In genomic region chr20:56924316-56924975, GRCh38 we compare ENCODE assay signal across 13 cellular contexts.
DNase-seq lines count a peak whose midpoint lies in the region; ATAC-seq, FAIRE-seq and TF ChIP-seq lines count a peak whose summit lies in the region.
"Had no signal": no experiment of that assay in that cellular context is flagged by ENCODE, and none has a peak within 500 bp of the region (broad histone marks: within the 10 kb centered on the region; RNA-seq: fewer than 3 reads in every experiment).

No MANE protein-coding gene starts in this region.

- no peak overlapping the region for H3K18ac ChIP-seq in neuronal stem cell (ENCODE audit: low read length)

- H3K36me3 Mint-ChIP-seq in astrocyte (ENCODE audit: low read depth, unreplicated experiment), result no peaks in the 10 kb centered on the region
- H3K36me3 Mint-ChIP-seq in activated T-cell treated with anti-CD3 and anti-CD28 coated beads, Interleukin-2, amount 50 U/mL, for 4 hours (ENCODE audit: insufficient read depth), result no peaks in the 10 kb centered on the region
- H3K36me3 Mint-ChIP-seq: CD8-positive, alpha-beta T cell had no signal

- H3K27ac ChIP-seq in astrocyte (ENCODE audit: low read depth, low read length) (no peak overlapping the region), iPS DF 6.9 (ENCODE audit: low read length) (no peak overlapping the region), neuronal stem cell (replicated peaks; ENCODE audit: low read length) (no peak overlapping the region)
- H3K27ac ChIP-seq: thyroid gland had no signal

- peak overlapping the region; percentile 74 for H3K4me2 ChIP-seq in astrocyte (ENCODE audit: low read length)
- peak overlapping the region; percentile 18 for H3K4me2 ChIP-seq in neuronal stem cell (ENCODE audit: insufficient read depth, low read length, poor library complexity, severe bottlenecking)

- no peaks in the 10 kb centered on the region for H3K9me3 Mint-ChIP-seq in astrocyte (ENCODE audit: unreplicated experiment)
- no peaks in the 10 kb centered on the region for H3K9me3 Mint-ChIP-seq in activated T-cell treated with anti-CD3 and anti-CD28 coated beads, Interleukin-2, amount 50 U/mL, for 4 hours
- H3K9me3 Mint-ChIP-seq: CD8-positive, alpha-beta T cell had no signal

- DNase-seq in H7 (no peak), astrocyte (ENCODE audit: low read depth) (no peak), iPS DF 6.9 (ENCODE audit: low read depth, low spot score) (no peak), neuronal stem cell (ENCODE audit: low spot score) (peak; percentile 38), retina (no peak), GM20000 (ENCODE audit: low spot score) (no peak)
- DNase-seq in activated T-cell treated with anti-CD3 and anti-CD28 coated beads, Interleukin-2, amount 50 U/mL, for 4 hours, result no peak
- DNase-seq: activated effector memory CD4-positive, alpha-beta T cell treated with Interleukin-2 at 50 U/mL for 16 hours; CD8-positive, alpha-beta T cell; NCI-H1092 treated with DMSO at 0.1 percent for 48 hours; NCI-H510A treated with DMSO at 0.1 percent for 48 hours; thyroid gland had no signal

- H3K9me3 ChIP-seq in astrocyte (ENCODE audit: insufficient read depth, low read depth, low read length) (peaks cover 3% of the 10 kb centered on the region), iPS DF 6.9 (ENCODE audit: control insufficient read depth, insufficient read depth, low read length) (no peaks in the 10 kb centered on the region), neuronal stem cell (replicated peaks in 1 of 2; ENCODE audit: control insufficient read depth in 2 of 2, insufficient read depth in 1 of 2, low read depth in 1 of 2, low read length in 2 of 2) (peaks cover 0 to 2% of the 10 kb centered on the region in 2 donors)
- H3K9me3 ChIP-seq: thyroid gland had no signal

- peak overlapping the region; percentile 75 for H3K4me3 Mint-ChIP-seq in astrocyte (ENCODE audit: unreplicated experiment)
- H3K4me3 Mint-ChIP-seq in activated T-cell treated with anti-CD3 and anti-CD28 coated beads, Interleukin-2, amount 50 U/mL, for 4 hours, result no peak overlapping the region
- H3K4me3 Mint-ChIP-seq: CD8-positive, alpha-beta T cell had no signal

- no peak overlapping the region for H2AFZ ChIP-seq in astrocyte (ENCODE audit: low read depth, low read length)
- H2AFZ ChIP-seq in neuronal stem cell (ENCODE audit: low read length), result no peak overlapping the region

- no peak overlapping the region for H3K4ac ChIP-seq in neuronal stem cell (ENCODE audit: low read length)

- H3K79me2 ChIP-seq in astrocyte (ENCODE audit: insufficient read depth, low read length), result no peaks in the 10 kb centered on the region

- no peak for FAIRE-seq in astrocyte (lab: Jason Lieb, UNC)

- no peak overlapping the region for H4K91ac ChIP-seq in neuronal stem cell (ENCODE audit: low read depth, low read length, poor library complexity)

- H3K27me3 ChIP-seq in H7 (ENCODE audit: control insufficient read depth, insufficient read depth, low read length), result peaks cover 34% of the 10 kb centered on the region
- peaks cover 78% of the 10 kb centered on the region for H3K27me3 ChIP-seq in astrocyte (ENCODE audit: insufficient read depth, low read length)
- H3K27me3 ChIP-seq in iPS DF 6.9 (ENCODE audit: control insufficient read depth, insufficient read depth, low read length), result peaks cover 6% of the 10 kb centered on the region
- peaks cover 6 to 90% (median 44%) of the 10 kb centered on the region in 3 experiments for H3K27me3 ChIP-seq in neuronal stem cell (ENCODE audit: control insufficient read depth in 3 of 3, insufficient read depth in 3 of 3, low read depth in 1 of 3, low read length in 3 of 3)

- TF ChIP-seq CTCF in astrocyte (IDR thresholded peaks at IDR 0.05; ENCODE audit: insufficient read depth, low read depth, low read length) (no peak), GM20000 (IDR thresholded peaks at IDR 0.05; ENCODE audit: extremely low read depth, missing control alignments) (no peak)

- no peak overlapping the region for H2BK5ac ChIP-seq in neuronal stem cell (ENCODE audit: low read length)

- no peak overlapping the region for H3K14ac ChIP-seq in neuronal stem cell (ENCODE audit: low read length)

- H3K4me1 ChIP-seq in astrocyte (ENCODE audit: insufficient read depth, low read length), result peaks cover 5% of the 10 kb centered on the region
- H3K4me1 ChIP-seq in iPS DF 6.9 (ENCODE audit: control insufficient read depth, insufficient read depth, low read length), result peaks cover 4% of the 10 kb centered on the region; the same call in 1 of the 2 replicates
- H3K4me1 ChIP-seq in neuronal stem cell (ENCODE audit: control insufficient read depth in 2 of 2, insufficient read depth in 1 of 2, low read depth in 1 of 2, low read length in 2 of 2), result peaks cover 5 to 6% of the 10 kb centered on the region in 2 donors

- H4K20me1 ChIP-seq in astrocyte (ENCODE audit: insufficient read depth, low read length), result no peaks in the 10 kb centered on the region

- no peak overlapping the region for H2AK5ac ChIP-seq in neuronal stem cell (ENCODE audit: low read depth, low read length)

- H3K4me1 Mint-ChIP-seq in astrocyte (ENCODE audit: low read depth, unreplicated experiment), result peaks cover 5% of the 10 kb centered on the region
- H3K4me1 Mint-ChIP-seq in activated T-cell treated with anti-CD3 and anti-CD28 coated beads, Interleukin-2, amount 50 U/mL, for 4 hours (ENCODE audit: low read depth), result no peaks in the 10 kb centered on the region

- H3K4me3 ChIP-seq in H7 (ENCODE audit: insufficient read depth, low read depth, low read length), result peak overlapping the region; percentile 51
- H3K4me3 ChIP-seq in astrocyte (ENCODE audit: insufficient read depth, low read depth, low read length), result no peak overlapping the region
- peak overlapping the region; percentile 37; the same call in 1 of the 2 replicates for H3K4me3 ChIP-seq in iPS DF 6.9 (ENCODE audit: low read length)
- no peak overlapping the region for H3K4me3 ChIP-seq in neuronal stem cell (ENCODE audit: low read length in 2 of 2)
- H3K4me3 ChIP-seq: thyroid gland had no signal

- no peak for ATAC-seq in GM19324 (IDR thresholded peaks at IDR 0.05; ENCODE audit: low FRiP score, unreplicated experiment)
- no peak for ATAC-seq in activated T-cell treated with anti-CD3 and anti-CD28 coated beads, Interleukin-2, amount 50 U/mL, for 4 hours
- ATAC-seq: CD8-positive, alpha-beta T cell had no signal

- peaks cover 78% of the 10 kb centered on the region for H3K27me3 Mint-ChIP-seq in astrocyte (ENCODE audit: low read depth, unreplicated experiment)
- H3K27me3 Mint-ChIP-seq in activated T-cell treated with anti-CD3 and anti-CD28 coated beads, Interleukin-2, amount 50 U/mL, for 4 hours (ENCODE audit: low read depth), result peaks cover 73% of the 10 kb centered on the region

- no peak overlapping the region for H2BK15ac ChIP-seq in neuronal stem cell (ENCODE audit: low read length)

- no peak overlapping the region for H3K23ac ChIP-seq in neuronal stem cell (ENCODE audit: low read depth, low read length, poor library complexity)

- H3K9ac ChIP-seq in astrocyte (ENCODE audit: low read length), result no peak overlapping the region
- no peak overlapping the region for H3K9ac ChIP-seq in neuronal stem cell (ENCODE audit: low read depth, low read length, poor library complexity)

- no CpG with 5 or more reads among the region's 25 CpGs for WGBS in iPS DF 6.9 (ENCODE audit: insufficient coverage, insufficient read length)
- WGBS in neuronal stem cell (ENCODE audit: extremely low coverage in 2 of 2, insufficient read length in 2 of 2, insufficient replicate concordance in 1 of 2), 2 donors, result no CpG with 5 or more reads among the region's 25 CpGs

- no peak overlapping the region for H3K27ac Mint-ChIP-seq in astrocyte (ENCODE audit: unreplicated experiment)
- H3K27ac Mint-ChIP-seq: CD8-positive, alpha-beta T cell had no signal

- no peaks in the 10 kb centered on the region for H3K36me3 ChIP-seq in H7 (replicated peaks; ENCODE audit: control insufficient read depth, insufficient read depth, low read length)
- H3K36me3 ChIP-seq in astrocyte (ENCODE audit: insufficient read depth, low read length), result no peaks in the 10 kb centered on the region
- no peaks in the 10 kb centered on the region for H3K36me3 ChIP-seq in iPS DF 6.9 (ENCODE audit: control insufficient read depth, insufficient read depth, low read length)
- H3K36me3 ChIP-seq in neuronal stem cell (replicated peaks in 1 of 2; ENCODE audit: control insufficient read depth in 2 of 2, insufficient read depth in 2 of 2, low read length in 2 of 2), result no peaks in the 10 kb centered on the region
- H3K36me3 ChIP-seq: thyroid gland had no signal

- H4K8ac ChIP-seq in neuronal stem cell (ENCODE audit: low read depth, low read length), result no peak overlapping the region

- H3K79me1 ChIP-seq in neuronal stem cell (ENCODE audit: low read depth, low read length), result no peaks in the 10 kb centered on the region

- H2BK120ac ChIP-seq in neuronal stem cell (ENCODE audit: low read depth, low read length), result no peak overlapping the region

- H2BK12ac ChIP-seq in neuronal stem cell (ENCODE audit: low read length), result no peak overlapping the region

Comparison
In these comparisons a context has a peak if more than half of its experiments do, and no peak if none do; other contexts are left out.
1. H3K4me3 ChIP-seq: peak in H7 (single experiment) and iPS DF 6.9 (single experiment); none in astrocyte (single experiment) and neuronal stem cell (0 of 2).